Comparison of ENCODE assay signal across 7 cellular contexts in the genomic region with DNA sequence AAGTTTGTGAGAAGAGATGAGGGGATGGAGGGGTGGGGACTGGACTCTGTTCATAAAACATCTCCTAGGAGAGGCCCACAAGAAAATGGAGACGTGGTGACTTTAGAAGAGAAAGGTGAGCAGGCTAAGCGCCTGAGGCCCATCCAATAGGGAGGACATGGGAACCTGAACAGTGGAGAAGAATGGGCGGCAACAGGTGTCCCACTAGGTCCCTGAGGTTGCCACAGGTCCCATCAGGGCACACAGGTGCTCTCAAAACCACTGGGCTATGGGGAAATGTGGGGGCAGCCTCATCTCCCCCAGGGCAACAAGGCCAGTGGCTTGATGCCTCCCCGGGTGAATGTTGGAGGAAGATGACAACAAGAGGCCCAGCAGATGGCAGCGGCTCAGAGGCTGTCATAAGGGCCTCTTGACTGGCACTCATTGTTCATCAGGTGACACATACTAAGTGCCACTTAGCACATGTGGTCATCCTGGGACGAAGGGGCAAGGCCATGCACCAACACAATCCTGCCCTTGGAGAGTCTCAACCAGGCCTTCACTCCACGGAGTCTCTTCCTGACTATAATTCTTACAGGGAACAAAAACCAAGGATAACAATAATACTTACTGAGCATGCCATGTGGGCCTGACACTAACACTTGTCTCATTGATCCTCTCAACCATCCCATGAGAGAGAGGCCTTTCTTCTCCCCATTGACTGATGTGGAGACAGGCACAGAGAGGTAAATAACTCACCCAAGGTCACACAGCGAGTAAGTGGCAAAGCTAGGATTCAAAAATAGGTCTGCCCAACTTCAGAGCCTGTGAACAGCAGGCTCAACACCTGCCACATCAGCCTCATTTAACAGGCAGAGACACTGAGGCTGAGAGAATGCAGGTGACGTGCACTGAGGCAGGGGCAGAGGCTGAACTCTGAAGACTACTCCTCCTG. TPM values are rescaled to one million over a fixed set of nuclear protein-coding genes. Genes with fewer than 3 reads are reported as not detected.
DNase-seq lines count a peak whose midpoint lies in the region; ATAC-seq and TF ChIP-seq lines count a peak whose summit lies in the region.

No MANE protein-coding gene starts in this region.

- H3K4me1 Mint-ChIP-seq in dendritic cell treated with granulocyte-macrophage colony-stimulating factor and Interleukin-4, amounts not matched to agents 40 ng/mL and 50 ng/mL, for 4 days (ENCODE audit: low read depth) = peaks cover 50% of the 10 kb centered on the region
- H3K4me1 Mint-ChIP-seq in nephron progenitor cell = peaks cover 88% of the 10 kb centered on the region

- H3K9me3 ChIP-seq in HAP-1 = no peaks in the 10 kb centered on the region

- peak; percentile 43 for TF ChIP-seq CTCF in GM13977 (IDR thresholded peaks at IDR 0.05; ENCODE audit: extremely low read depth, insufficient read depth, missing control alignments)
- TF ChIP-seq CTCF in nephron progenitor cell (IDR thresholded peaks at IDR 0.05) = no peak

- H3K9me3 Mint-ChIP-seq in dendritic cell treated with granulocyte-macrophage colony-stimulating factor and Interleukin-4, amounts not matched to agents 40 ng/mL and 50 ng/mL, for 4 days = no peaks in the 10 kb centered on the region
- no peaks in the 10 kb centered on the region for H3K9me3 Mint-ChIP-seq in nephron progenitor cell

- intact Hi-C loops in dendritic cell treated with granulocyte-macrophage colony-stimulating factor and Interleukin-4, amounts not matched to agents 40 ng/mL and 50 ng/mL, for 4 days (cut with micrococcal nuclease) = no loop called here

- no peak overlapping the region for H3K4me3 ChIP-seq in HAP-1

- no peaks in the 10 kb centered on the region for H3K27me3 ChIP-seq in HAP-1 (ENCODE audit: low read depth)

- H3K4me3 Mint-ChIP-seq in dendritic cell treated with granulocyte-macrophage colony-stimulating factor and Interleukin-4, amounts not matched to agents 40 ng/mL and 50 ng/mL, for 4 days = no peak overlapping the region
- H3K4me3 Mint-ChIP-seq in nephron progenitor cell = peak overlapping the region; percentile 15

- peaks cover 17% of the 10 kb centered on the region for H3K4me1 ChIP-seq in HAP-1

- H3K27ac Mint-ChIP-seq in dendritic cell treated with granulocyte-macrophage colony-stimulating factor and Interleukin-4, amounts not matched to agents 40 ng/mL and 50 ng/mL, for 4 days = peak overlapping the region; percentile 65
- H3K27ac Mint-ChIP-seq in nephron progenitor cell = peak overlapping the region; percentile 89

- no peaks in the 10 kb centered on the region for H3K27me3 Mint-ChIP-seq in dendritic cell treated with granulocyte-macrophage colony-stimulating factor and Interleukin-4, amounts not matched to agents 40 ng/mL and 50 ng/mL, for 4 days
- H3K27me3 Mint-ChIP-seq in nephron progenitor cell (ENCODE audit: low read depth, poor library complexity) = peaks cover 10% of the 10 kb centered on the region

- DNase-seq in GM13977 (ENCODE audit: low spot score) = no peak
- peak; percentile 96 for DNase-seq in NCI-H524 treated with DMSO at 0.1 percent for 48 hours (lab: John Stamatoyannopoulos, UW)
- no peak for DNase-seq in nephron progenitor cell
- DNase-seq in HAP-1 (ENCODE audit: low spot score in 2 of 2) = no peak
- DNase-seq in dermis blood vessel endothelial cell = no peak

- H3K36me3 ChIP-seq in HAP-1 (replicated peaks) = no peaks in the 10 kb centered on the region

- in situ Hi-C loops in GM13977 (cut with MboI; ENCODE audit: low pct_unique_long_range_greater_than_20kb, low sequenced_read_pairs, unreplicated experiment) (no loop called here), HAP-1 (cut with MboI; ENCODE audit: low sequenced_read_pairs) (no loop called here)

- no peak for ATAC-seq in HG03196 (IDR thresholded peaks at IDR 0.05; ENCODE audit: unreplicated experiment)

- peaks cover 40% of the 10 kb centered on the region for H3K36me3 Mint-ChIP-seq in dendritic cell treated with granulocyte-macrophage colony-stimulating factor and Interleukin-4, amounts not matched to agents 40 ng/mL and 50 ng/mL, for 4 days (ENCODE audit: low read depth)
- H3K36me3 Mint-ChIP-seq in nephron progenitor cell (ENCODE audit: low read depth) = no peaks in the 10 kb centered on the region

RNA-seq across cellular contexts. Expression of gene CUEDC1, which starts 38.0 kb away (rescaled TPM):
- 6.5 and 6.8 TPM in 2 replicates for total RNA-seq in dermis blood vessel endothelial cell
